1 cellular context compared by ENCODE assay signal in the genomic region with DNA sequence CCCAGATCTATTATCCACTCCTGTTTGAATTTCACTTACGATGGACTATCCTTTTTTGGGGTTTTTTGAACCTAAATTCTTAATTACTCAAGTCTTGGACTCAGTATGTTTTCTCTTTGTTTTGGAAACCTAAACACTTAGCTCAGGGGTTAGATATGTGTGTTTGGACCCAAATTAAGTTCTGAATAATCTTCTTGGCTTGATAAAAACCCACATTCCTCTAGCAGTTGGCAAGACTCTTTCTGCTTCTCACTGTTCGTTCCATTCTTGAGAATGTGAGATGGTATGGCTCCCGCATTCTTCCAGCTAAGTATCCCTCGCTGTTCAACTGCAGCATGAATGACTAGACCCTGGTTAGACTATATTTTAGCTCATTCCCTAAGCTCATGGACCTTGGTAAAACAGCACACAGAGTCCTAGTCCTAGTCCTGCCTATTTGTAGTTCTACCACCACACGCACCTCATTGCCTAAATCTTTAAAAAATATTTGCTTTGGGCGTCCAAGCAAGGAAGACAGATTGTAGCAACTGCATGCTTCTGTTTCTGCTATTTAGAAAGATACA.
TF ChIP-seq lines count a peak whose summit lies in the region.

No MANE protein-coding gene starts in this region.

TF ChIP-seq in H1, 55 proteins besides CTCF, POLR2A, EP300 and RAD21:
- TF ChIP-seq RXRA (IDR thresholded peaks at IDR 0.05; ENCODE audit: insufficient read depth, low read depth, low read length) = no peak
- TF ChIP-seq GABPA (IDR thresholded peaks at IDR 0.05; ENCODE audit: borderline replicate concordance, insufficient read depth, low read length) = no peak
- TF ChIP-seq BRCA1 (IDR thresholded peaks at IDR 0.05; ENCODE audit: low read depth, low read length) = no peak
- TF ChIP-seq POU5F1 (IDR thresholded peaks at IDR 0.05; ENCODE audit: low read depth, low read length) = no peak
- no peak for TF ChIP-seq RNF2 (IDR thresholded peaks at IDR 0.05; ENCODE audit: borderline replicate concordance, low read depth, low read length, missing control alignments, poor library complexity, severe bottlenecking)
- no peak for TF ChIP-seq SIRT6 (IDR thresholded peaks at IDR 0.05; ENCODE audit: low read length)
- TF ChIP-seq TEAD4 (IDR thresholded peaks at IDR 0.05; ENCODE audit: low read depth, low read length) = no peak
- TF ChIP-seq SIN3A (conservative IDR thresholded peaks at IDR 0.05 in 1 of 2, IDR thresholded peaks at IDR 0.05 in 1 of 2; ENCODE audit: low read depth in 1 of 2, low read length in 2 of 2) = no peak
- TF ChIP-seq BACH1 (IDR thresholded peaks at IDR 0.05; ENCODE audit: low read length) = no peak
- TF ChIP-seq BCL11A (IDR thresholded peaks at IDR 0.05; ENCODE audit: low read depth in 2 of 2, low read length in 2 of 2) = no peak
- TF ChIP-seq TAF1 (IDR thresholded peaks at IDR 0.05; ENCODE audit: low read depth, low read length) = no peak
- TF ChIP-seq JUN (IDR thresholded peaks at IDR 0.05; ENCODE audit: low read depth, low read length) = no peak
- no peak for TF ChIP-seq SIX5 (IDR thresholded peaks at IDR 0.05; ENCODE audit: low read depth, low read length)
- TF ChIP-seq CEBPB (IDR thresholded peaks at IDR 0.05; ENCODE audit: low read depth, low read length) = no peak
- TF ChIP-seq CTBP2 (IDR thresholded peaks at IDR 0.05; ENCODE audit: borderline replicate concordance, insufficient read depth, insufficient read length, low read length) = no peak
- TF ChIP-seq POLR2AphosphoS5 (IDR thresholded peaks at IDR 0.05; ENCODE audit: low read depth, low read length) = no peak
- no peak for TF ChIP-seq ASH2L (IDR thresholded peaks at IDR 0.05; ENCODE audit: low read length)
